In the genomic region with DNA sequence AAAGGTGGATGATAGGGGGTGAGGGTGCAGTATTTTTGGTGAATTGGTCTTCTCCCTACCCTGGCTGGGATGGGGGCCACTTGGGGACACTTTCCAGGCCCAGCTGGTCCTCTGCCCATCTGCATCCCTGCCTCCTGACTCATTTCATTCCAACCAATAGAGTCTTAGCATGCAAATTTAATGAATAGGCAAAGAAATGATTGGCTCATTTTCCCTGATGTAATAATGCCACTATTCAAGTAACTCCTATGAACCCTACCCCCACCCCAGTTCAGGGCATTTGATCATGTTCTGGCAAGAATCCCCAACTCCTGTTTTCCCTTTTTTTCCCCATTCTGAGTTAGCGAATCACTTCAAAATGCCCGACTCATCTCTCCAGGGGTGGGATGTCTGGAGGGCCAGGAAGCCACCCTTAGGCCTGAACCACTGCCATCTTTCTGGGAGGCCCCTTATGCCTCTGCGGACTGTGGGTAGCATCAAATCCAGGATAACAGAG, we compare ENCODE assay signal across 1 cellular context.
TF ChIP-seq lines count a peak whose summit lies in the region.

No MANE protein-coding gene starts in this region.

TF ChIP-seq in K562, 482 proteins besides CTCF, POLR2A, EP300 and RAD21 (continued from another document and continues in another):
- TF ChIP-seq CEBPB (tag; IDR thresholded peaks at IDR 0.05) = peak; percentile 37; the same call in 1 of the 2 replicates
- TF ChIP-seq, protein P1, sequence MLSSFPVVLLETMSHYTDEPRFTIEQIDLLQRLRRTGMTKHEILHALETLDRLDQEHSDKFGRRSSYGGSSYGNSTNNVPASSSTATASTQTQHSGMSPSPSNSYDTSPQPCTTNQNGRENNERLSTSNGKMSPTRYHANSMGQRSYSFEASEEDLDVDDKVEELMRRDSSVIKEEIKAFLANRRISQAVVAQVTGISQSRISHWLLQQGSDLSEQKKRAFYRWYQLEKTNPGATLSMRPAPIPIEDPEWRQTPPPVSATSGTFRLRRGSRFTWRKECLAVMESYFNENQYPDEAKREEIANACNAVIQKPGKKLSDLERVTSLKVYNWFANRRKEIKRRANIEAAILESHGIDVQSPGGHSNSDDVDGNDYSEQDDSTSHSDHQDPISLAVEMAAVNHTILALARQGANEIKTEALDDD (IDR thresholded peaks at IDR 0.05) = no peak
- peak in 1 of 2 experiments; percentile 94; a peak in 2 of 4 replicates for TF ChIP-seq RCOR1 (IDR thresholded peaks at IDR 0.05; ENCODE audit: borderline replicate concordance in 1 of 2, low read depth in 2 of 2, low read length in 2 of 2)
- TF ChIP-seq, protein P2, sequence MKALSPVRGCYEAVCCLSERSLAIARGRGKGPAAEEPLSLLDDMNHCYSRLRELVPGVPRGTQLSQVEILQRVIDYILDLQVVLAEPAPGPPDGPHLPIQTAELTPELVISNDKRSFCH (CRISPR knock-in tag; IDR thresholded peaks at IDR 0.05) = no peak
- TF ChIP-seq, protein P2 (tag; IDR thresholded peaks at IDR 0.05) = no peak
- no peak for TF ChIP-seq ILF3 (IDR thresholded peaks at IDR 0.05; ENCODE audit: borderline replicate concordance)
- 0 out of 2 replicates have a peak, but pooled peaks have one; percentile 45 for TF ChIP-seq JUN (IDR thresholded peaks at IDR 0.05; ENCODE audit: borderline replicate concordance, low read depth, low read length)
- no peak for TF ChIP-seq JUN (CRISPR knock-in tag; IDR thresholded peaks at IDR 0.05; ENCODE audit: borderline replicate concordance)
- TF ChIP-seq, protein P3, sequence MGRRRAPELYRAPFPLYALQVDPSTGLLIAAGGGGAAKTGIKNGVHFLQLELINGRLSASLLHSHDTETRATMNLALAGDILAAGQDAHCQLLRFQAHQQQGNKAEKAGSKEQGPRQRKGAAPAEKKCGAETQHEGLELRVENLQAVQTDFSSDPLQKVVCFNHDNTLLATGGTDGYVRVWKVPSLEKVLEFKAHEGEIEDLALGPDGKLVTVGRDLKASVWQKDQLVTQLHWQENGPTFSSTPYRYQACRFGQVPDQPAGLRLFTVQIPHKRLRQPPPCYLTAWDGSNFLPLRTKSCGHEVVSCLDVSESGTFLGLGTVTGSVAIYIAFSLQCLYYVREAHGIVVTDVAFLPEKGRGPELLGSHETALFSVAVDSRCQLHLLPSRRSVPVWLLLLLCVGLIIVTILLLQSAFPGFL (CRISPR knock-in tag; IDR thresholded peaks at IDR 0.05) = no peak
- peak; percentile 77; the same call in 1 of the 2 replicates for TF ChIP-seq ATF7 (IDR thresholded peaks at IDR 0.05)
- no peak for TF ChIP-seq ZNF79 (CRISPR knock-in tag; IDR thresholded peaks at IDR 0.05; ENCODE audit: low read depth)
- TF ChIP-seq ZSCAN29 (IDR thresholded peaks at IDR 0.05) = no peak
- no peak for TF ChIP-seq ZNF717 (CRISPR knock-in tag; IDR thresholded peaks at IDR 0.05)
- no peak for TF ChIP-seq SMAD2 (IDR thresholded peaks at IDR 0.05; ENCODE audit: low read depth, low read length)
- no peak for TF ChIP-seq ZNF644 (tag; IDR thresholded peaks at IDR 0.05; ENCODE audit: low read depth)
- TF ChIP-seq ASH1L (IDR thresholded peaks at IDR 0.05; ENCODE audit: borderline replicate concordance, low read depth, partially characterized antibody) = no peak
- TF ChIP-seq, protein P4, sequence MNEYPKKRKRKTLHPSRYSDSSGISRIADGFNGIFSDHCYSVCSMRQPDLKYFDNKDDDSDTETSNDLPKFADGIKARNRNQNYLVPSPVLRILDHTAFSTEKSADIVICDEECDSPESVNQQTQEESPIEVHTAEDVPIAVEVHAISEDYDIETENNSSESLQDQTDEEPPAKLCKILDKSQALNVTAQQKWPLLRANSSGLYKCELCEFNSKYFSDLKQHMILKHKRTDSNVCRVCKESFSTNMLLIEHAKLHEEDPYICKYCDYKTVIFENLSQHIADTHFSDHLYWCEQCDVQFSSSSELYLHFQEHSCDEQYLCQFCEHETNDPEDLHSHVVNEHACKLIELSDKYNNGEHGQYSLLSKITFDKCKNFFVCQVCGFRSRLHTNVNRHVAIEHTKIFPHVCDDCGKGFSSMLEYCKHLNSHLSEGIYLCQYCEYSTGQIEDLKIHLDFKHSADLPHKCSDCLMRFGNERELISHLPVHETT (CRISPR knock-in tag; conservative IDR thresholded peaks at IDR 0.05 in 1 of 2, IDR thresholded peaks at IDR 0.05 in 1 of 2) = no peak
- TF ChIP-seq ZNF311 (CRISPR knock-in tag; IDR thresholded peaks at IDR 0.05) = no peak
- no peak for TF ChIP-seq TAL1 (IDR thresholded peaks at IDR 0.05)
- TF ChIP-seq SRSF3 (IDR thresholded peaks at IDR 0.05; ENCODE audit: insufficient read depth, low read length) = no peak
- TF ChIP-seq, protein P5, sequence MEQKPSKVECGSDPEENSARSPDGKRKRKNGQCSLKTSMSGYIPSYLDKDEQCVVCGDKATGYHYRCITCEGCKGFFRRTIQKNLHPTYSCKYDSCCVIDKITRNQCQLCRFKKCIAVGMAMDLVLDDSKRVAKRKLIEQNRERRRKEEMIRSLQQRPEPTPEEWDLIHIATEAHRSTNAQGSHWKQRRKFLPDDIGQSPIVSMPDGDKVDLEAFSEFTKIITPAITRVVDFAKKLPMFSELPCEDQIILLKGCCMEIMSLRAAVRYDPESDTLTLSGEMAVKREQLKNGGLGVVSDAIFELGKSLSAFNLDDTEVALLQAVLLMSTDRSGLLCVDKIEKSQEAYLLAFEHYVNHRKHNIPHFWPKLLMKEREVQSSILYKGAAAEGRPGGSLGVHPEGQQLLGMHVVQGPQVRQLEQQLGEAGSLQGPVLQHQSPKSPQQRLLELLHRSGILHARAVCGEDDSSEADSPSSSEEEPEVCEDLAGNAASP (IDR thresholded peaks at IDR 0.05) = peak; percentile 60; the same call in 1 of the 2 replicates
- no peak for TF ChIP-seq RFX5 (IDR thresholded peaks at IDR 0.05; ENCODE audit: low read depth, low read length)
- TF ChIP-seq NFIC (IDR thresholded peaks at IDR 0.05) = peak; percentile 23; the same call in 1 of the 2 replicates
- TF ChIP-seq FIP1L1 (IDR thresholded peaks at IDR 0.05; ENCODE audit: low read depth, low read length, poor library complexity, severe bottlenecking) = no peak
- TF ChIP-seq, protein P6, sequence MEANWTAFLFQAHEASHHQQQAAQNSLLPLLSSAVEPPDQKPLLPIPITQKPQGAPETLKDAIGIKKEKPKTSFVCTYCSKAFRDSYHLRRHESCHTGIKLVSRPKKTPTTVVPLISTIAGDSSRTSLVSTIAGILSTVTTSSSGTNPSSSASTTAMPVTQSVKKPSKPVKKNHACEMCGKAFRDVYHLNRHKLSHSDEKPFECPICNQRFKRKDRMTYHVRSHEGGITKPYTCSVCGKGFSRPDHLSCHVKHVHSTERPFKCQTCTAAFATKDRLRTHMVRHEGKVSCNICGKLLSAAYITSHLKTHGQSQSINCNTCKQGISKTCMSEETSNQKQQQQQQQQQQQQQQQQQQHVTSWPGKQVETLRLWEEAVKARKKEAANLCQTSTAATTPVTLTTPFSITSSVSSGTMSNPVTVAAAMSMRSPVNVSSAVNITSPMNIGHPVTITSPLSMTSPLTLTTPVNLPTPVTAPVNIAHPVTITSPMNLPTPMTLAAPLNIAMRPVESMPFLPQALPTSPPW (CRISPR knock-in tag; IDR thresholded peaks at IDR 0.05) = no peak
- TF ChIP-seq, protein P7, sequence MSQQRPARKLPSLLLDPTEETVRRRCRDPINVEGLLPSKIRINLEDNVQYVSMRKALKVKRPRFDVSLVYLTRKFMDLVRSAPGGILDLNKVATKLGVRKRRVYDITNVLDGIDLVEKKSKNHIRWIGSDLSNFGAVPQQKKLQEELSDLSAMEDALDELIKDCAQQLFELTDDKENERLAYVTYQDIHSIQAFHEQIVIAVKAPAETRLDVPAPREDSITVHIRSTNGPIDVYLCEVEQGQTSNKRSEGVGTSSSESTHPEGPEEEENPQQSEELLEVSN (IDR thresholded peaks at IDR 0.05; ENCODE audit: borderline replicate concordance in 1 of 2, extremely low read depth in 1 of 2, insufficient read depth in 1 of 2, insufficient read length in 1 of 2, low read depth in 1 of 2, low read length in 1 of 2, poor library complexity in 1 of 2, severe bottlenecking in 1 of 2) = no peak
- TF ChIP-seq LCOR (CRISPR knock-in tag; IDR thresholded peaks at IDR 0.05) = no peak
- TF ChIP-seq ZNF75A (CRISPR knock-in tag; IDR thresholded peaks at IDR 0.05) = no peak
- no peak for TF ChIP-seq ATF1 (CRISPR knock-in tag; IDR thresholded peaks at IDR 0.05)
- TF ChIP-seq ATF1 (tag; IDR thresholded peaks at IDR 0.05) = 0 out of 2 replicates have a peak, but pooled peaks have one; percentile 30
- TF ChIP-seq ARID1B (IDR thresholded peaks at IDR 0.05) = peak; percentile 32; the same call in 1 of the 2 replicates
- no peak for TF ChIP-seq ZNF586 (CRISPR knock-in tag; conservative IDR thresholded peaks at IDR 0.05)
- TF ChIP-seq MCM3 (IDR thresholded peaks at IDR 0.05) = no peak
- TF ChIP-seq NR2C1 (IDR thresholded peaks at IDR 0.05) = no peak
- no peak for TF ChIP-seq NR2C1 (tag; IDR thresholded peaks at IDR 0.05)
- TF ChIP-seq, protein P8, sequence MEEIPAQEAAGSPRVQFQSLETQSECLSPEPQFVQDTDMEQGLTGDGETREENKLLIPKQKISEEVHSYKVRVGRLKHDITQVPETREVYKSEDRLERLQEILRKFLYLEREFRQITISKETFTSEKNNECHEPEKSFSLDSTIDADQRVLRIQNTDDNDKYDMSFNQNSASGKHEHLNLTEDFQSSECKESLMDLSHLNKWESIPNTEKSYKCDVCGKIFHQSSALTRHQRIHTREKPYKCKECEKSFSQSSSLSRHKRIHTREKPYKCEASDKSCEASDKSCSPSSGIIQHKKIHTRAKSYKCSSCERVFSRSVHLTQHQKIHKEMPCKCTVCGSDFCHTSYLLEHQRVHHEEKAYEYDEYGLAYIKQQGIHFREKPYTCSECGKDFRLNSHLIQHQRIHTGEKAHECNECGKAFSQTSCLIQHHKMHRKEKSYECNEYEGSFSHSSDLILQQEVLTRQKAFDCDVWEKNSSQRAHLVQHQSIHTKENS (CRISPR knock-in tag; IDR thresholded peaks at IDR 0.05) = no peak
- TF ChIP-seq, protein P9, sequence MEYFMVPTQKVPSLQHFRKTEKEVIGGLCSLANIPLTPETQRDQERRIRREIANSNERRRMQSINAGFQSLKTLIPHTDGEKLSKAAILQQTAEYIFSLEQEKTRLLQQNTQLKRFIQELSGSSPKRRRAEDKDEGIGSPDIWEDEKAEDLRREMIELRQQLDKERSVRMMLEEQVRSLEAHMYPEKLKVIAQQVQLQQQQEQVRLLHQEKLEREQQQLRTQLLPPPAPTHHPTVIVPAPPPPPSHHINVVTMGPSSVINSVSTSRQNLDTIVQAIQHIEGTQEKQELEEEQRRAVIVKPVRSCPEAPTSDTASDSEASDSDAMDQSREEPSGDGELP (CRISPR knock-in tag; IDR thresholded peaks at IDR 0.05; ENCODE audit: borderline replicate concordance) = peak; percentile 71
- no peak for TF ChIP-seq MYC (IDR thresholded peaks at IDR 0.05; ENCODE audit: low read depth, low read length)
- TF ChIP-seq MYC (CRISPR knock-in tag; IDR thresholded peaks at IDR 0.05; ENCODE audit: borderline replicate concordance, low read depth) = no peak
- 0 out of 2 replicates have a peak, but pooled peaks have one; percentile 44 for TF ChIP-seq HDAC2 (IDR thresholded peaks at IDR 0.05)
- no peak for TF ChIP-seq DDX20 (tag; IDR thresholded peaks at IDR 0.05; ENCODE audit: low read depth)
- TF ChIP-seq ZC3H4 (CRISPR knock-in tag; IDR thresholded peaks at IDR 0.05; ENCODE audit: borderline replicate concordance) = no peak
- no peak for TF ChIP-seq NBN (IDR thresholded peaks at IDR 0.05; ENCODE audit: low read depth)
- no peak for TF ChIP-seq ZNF197 (CRISPR knock-in tag; IDR thresholded peaks at IDR 0.05; ENCODE audit: low read depth)
- no peak for TF ChIP-seq SMC3 (conservative IDR thresholded peaks at IDR 0.05; ENCODE audit: insufficient read depth, low read depth, low read length)
- no peak for TF ChIP-seq SMAD1 (IDR thresholded peaks at IDR 0.05; ENCODE audit: low read depth, low read length, partially characterized antibody)
- no peak for TF ChIP-seq ELF2 (CRISPR knock-in tag; IDR thresholded peaks at IDR 0.05)
- peak; percentile 93 for TF ChIP-seq CEBPG (CRISPR knock-in tag; IDR thresholded peaks at IDR 0.05)
- peak in 1 of 2 experiments; percentile 98; a peak in 2 of 4 replicates for TF ChIP-seq CEBPG (tag; conservative IDR thresholded peaks at IDR 0.05 in 1 of 2, IDR thresholded peaks at IDR 0.05 in 1 of 2)
- peak; percentile 31 for TF ChIP-seq NFYB (IDR thresholded peaks at IDR 0.05; ENCODE audit: extremely low read depth, insufficient read length)
- peak; percentile 81 for TF ChIP-seq HDAC8 (tag; IDR thresholded peaks at IDR 0.05)
- TF ChIP-seq, protein P10, sequence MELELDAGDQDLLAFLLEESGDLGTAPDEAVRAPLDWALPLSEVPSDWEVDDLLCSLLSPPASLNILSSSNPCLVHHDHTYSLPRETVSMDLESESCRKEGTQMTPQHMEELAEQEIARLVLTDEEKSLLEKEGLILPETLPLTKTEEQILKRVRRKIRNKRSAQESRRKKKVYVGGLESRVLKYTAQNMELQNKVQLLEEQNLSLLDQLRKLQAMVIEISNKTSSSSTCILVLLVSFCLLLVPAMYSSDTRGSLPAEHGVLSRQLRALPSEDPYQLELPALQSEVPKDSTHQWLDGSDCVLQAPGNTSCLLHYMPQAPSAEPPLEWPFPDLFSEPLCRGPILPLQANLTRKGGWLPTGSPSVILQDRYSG (tag; conservative IDR thresholded peaks at IDR 0.05; ENCODE audit: low read depth) = no peak
- TF ChIP-seq, protein P11, sequence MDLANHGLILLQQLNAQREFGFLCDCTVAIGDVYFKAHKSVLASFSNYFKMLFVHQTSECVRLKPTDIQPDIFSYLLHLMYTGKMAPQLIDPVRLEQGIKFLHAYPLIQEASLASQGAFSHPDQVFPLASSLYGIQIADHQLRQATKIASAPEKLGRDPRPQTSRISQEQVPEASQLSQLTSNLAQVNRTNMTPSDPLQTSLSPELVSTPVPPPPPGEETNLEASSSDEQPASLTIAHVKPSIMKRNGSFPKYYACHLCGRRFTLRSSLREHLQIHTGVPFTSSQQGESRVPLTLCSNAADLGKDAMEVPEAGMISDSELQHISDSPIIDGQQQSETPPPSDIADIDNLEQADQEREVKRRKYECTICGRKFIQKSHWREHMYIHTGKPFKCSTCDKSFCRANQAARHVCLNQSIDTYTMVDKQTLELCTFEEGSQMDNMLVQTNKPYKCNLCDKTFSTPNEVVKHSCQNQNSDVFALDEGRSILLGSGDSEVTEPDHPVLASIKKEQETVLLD (IDR thresholded peaks at IDR 0.05) = no peak
- no peak for TF ChIP-seq HMGN3 (IDR thresholded peaks at IDR 0.05; ENCODE audit: borderline replicate concordance, extremely low read depth, insufficient read length, low read depth, low read length)
- TF ChIP-seq, protein P12, sequence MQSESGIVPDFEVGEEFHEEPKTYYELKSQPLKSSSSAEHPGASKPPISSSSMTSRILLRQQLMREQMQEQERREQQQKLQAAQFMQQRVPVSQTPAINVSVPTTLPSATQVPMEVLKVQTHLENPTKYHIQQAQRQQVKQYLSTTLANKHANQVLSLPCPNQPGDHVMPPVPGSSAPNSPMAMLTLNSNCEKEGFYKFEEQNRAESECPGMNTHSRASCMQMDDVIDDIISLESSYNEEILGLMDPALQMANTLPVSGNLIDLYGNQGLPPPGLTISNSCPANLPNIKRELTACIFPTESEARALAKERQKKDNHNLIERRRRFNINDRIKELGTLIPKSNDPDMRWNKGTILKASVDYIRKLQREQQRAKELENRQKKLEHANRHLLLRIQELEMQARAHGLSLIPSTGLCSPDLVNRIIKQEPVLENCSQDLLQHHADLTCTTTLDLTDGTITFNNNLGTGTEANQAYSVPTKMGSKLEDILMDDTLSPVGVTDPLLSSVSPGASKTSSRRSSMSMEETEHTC (IDR thresholded peaks at IDR 0.05) = no peak
- TF ChIP-seq MAFK (IDR thresholded peaks at IDR 0.05; ENCODE audit: low read length) = peak; percentile 2; the same call in 1 of the 2 replicates
- no peak for TF ChIP-seq POLR2B (IDR thresholded peaks at IDR 0.05; ENCODE audit: low read depth, partially characterized antibody)
